In genomic region chr10:118343115-118343514, GRCh38 we compare ENCODE assay signal across 10 cellular contexts. TPM values are rescaled to one million over a fixed set of nuclear protein-coding genes. Genes with fewer than 3 reads are reported as not detected.
DNase-seq lines count a peak whose midpoint lies in the region; ATAC-seq lines count a peak whose summit lies in the region.
"Had no signal": no experiment of that assay in that cellular context is flagged by ENCODE, and none has a peak within 500 bp of the region (broad histone marks: within the 10 kb centered on the region; RNA-seq: fewer than 3 reads in every experiment).

No MANE protein-coding gene starts in this region.

- H2AFZ ChIP-seq in trophoblast cell (ENCODE audit: insufficient read depth, low read length, poor library complexity): no peak overlapping the region

- no peak overlapping the region for H3K4ac ChIP-seq in trophoblast cell (ENCODE audit: low read depth, low read length)

- H3K4me3 ChIP-seq in endocrine pancreas (ENCODE audit: control insufficient read depth, insufficient read depth, low read length) (peak overlapping the region; percentile 86), trophoblast cell (ENCODE audit: low read depth, low read length) (no peak overlapping the region)

- no peak overlapping the region for H2BK5ac ChIP-seq in trophoblast cell (ENCODE audit: low read depth, low read length, poor library complexity)

- H3K27me3 Mint-ChIP-seq in activated CD8-positive, alpha-beta memory T cell treated with anti-CD3 and anti-CD28 coated beads, Interleukin-2, amount 10 ng/mL, durations not matched to agents 7 days and 5 days: no peaks in the 10 kb centered on the region

- H3K27ac ChIP-seq in trophoblast cell (ENCODE audit: low read depth, low read length): no peak overlapping the region

- peak overlapping the region; percentile 15 for H3K4me3 Mint-ChIP-seq in activated CD8-positive, alpha-beta memory T cell treated with anti-CD3 and anti-CD28 coated beads, Interleukin-2, amount 10 ng/mL, durations not matched to agents 7 days and 5 days

- no peak overlapping the region for H3K14ac ChIP-seq in trophoblast cell (ENCODE audit: low read length)

- peaks cover 3% of the 10 kb centered on the region for H3K79me2 ChIP-seq in trophoblast cell (ENCODE audit: control insufficient read depth, insufficient read depth, low read length, poor library complexity)

- H4K12ac ChIP-seq in trophoblast cell (ENCODE audit: low read depth, low read length): no peak overlapping the region

- H3K27me3 ChIP-seq in endocrine pancreas (ENCODE audit: control insufficient read depth, insufficient read depth, low read length) (no peaks in the 10 kb centered on the region), trophoblast cell (ENCODE audit: insufficient read depth, low read length) (no peaks in the 10 kb centered on the region)

- H3K36me3 Mint-ChIP-seq in activated CD8-positive, alpha-beta memory T cell treated with anti-CD3 and anti-CD28 coated beads, Interleukin-2, amount 10 ng/mL, durations not matched to agents 7 days and 5 days: peaks cover 5% of the 10 kb centered on the region

- no peak overlapping the region for H3K23ac ChIP-seq in trophoblast cell (ENCODE audit: low read length)

- ATAC-seq in activated CD8-positive, alpha-beta memory T cell treated with anti-CD3 and anti-CD28 coated beads, Interleukin-2, amount 10 ng/mL, durations not matched to agents 7 days and 5 days: no peak
- no peak for ATAC-seq in GM21717 (IDR thresholded peaks at IDR 0.05; ENCODE audit: unreplicated experiment)

- H3K4me1 Mint-ChIP-seq in activated CD8-positive, alpha-beta memory T cell treated with anti-CD3 and anti-CD28 coated beads, Interleukin-2, amount 10 ng/mL, durations not matched to agents 7 days and 5 days: peaks cover 28% of the 10 kb centered on the region

- H3K9me3 ChIP-seq in endocrine pancreas (ENCODE audit: control insufficient read depth, low read length): no peaks in the 10 kb centered on the region
- H3K9me3 ChIP-seq in trophoblast cell (ENCODE audit: insufficient read depth, low read depth, low read length): no peaks in the 10 kb centered on the region

- H3K4me1 ChIP-seq in endocrine pancreas (ENCODE audit: control insufficient read depth, insufficient read depth, low read length) (peaks cover 23% of the 10 kb centered on the region), trophoblast cell (ENCODE audit: control insufficient read depth in 1 of 2, insufficient read depth in 2 of 2, low read length in 2 of 2) (no peaks in the 10 kb centered on the region)

- H3K36me3 ChIP-seq in endocrine pancreas (ENCODE audit: control insufficient read depth, insufficient read depth, low read length) (no peaks in the 10 kb centered on the region), trophoblast cell (ENCODE audit: control insufficient read depth in 1 of 2, insufficient read depth in 2 of 2, low read length in 2 of 2) (no peaks in the 10 kb centered on the region)

- no peak overlapping the region for H2AK5ac ChIP-seq in trophoblast cell (ENCODE audit: low read length)

- CTCF ChIA-PET in activated CD8-positive, alpha-beta memory T cell treated with anti-CD3 and anti-CD28 coated beads, Interleukin-2, amount 10 ng/mL, durations not matched to agents 7 days and 5 days (lab: Charles Lee): no interaction called here

- H3K18ac ChIP-seq in trophoblast cell (ENCODE audit: low read length): no peak overlapping the region

- WGBS in trophoblast cell (ENCODE audit: extremely low coverage, insufficient coverage, insufficient read length): no CpG with 5 or more reads among the region's 5 CpGs

- no peak overlapping the region for H4K8ac ChIP-seq in trophoblast cell (ENCODE audit: low read depth, low read length)

- no peaks in the 10 kb centered on the region for H3K9me3 Mint-ChIP-seq in activated CD8-positive, alpha-beta memory T cell treated with anti-CD3 and anti-CD28 coated beads, Interleukin-2, amount 10 ng/mL, durations not matched to agents 7 days and 5 days (ENCODE audit: low read depth)

- no peak overlapping the region for H3K27ac Mint-ChIP-seq in activated CD8-positive, alpha-beta memory T cell treated with anti-CD3 and anti-CD28 coated beads, Interleukin-2, amount 10 ng/mL, durations not matched to agents 7 days and 5 days

- no peak overlapping the region for H2BK12ac ChIP-seq in trophoblast cell (ENCODE audit: low read length)

- H3K9ac ChIP-seq in endocrine pancreas (ENCODE audit: control insufficient read depth, insufficient read depth, low read length) (no peak overlapping the region), trophoblast cell (ENCODE audit: low read length) (no peak overlapping the region)

- no peak for DNase-seq in activated CD8-positive, alpha-beta memory T cell treated with anti-CD3 and anti-CD28 coated beads, Interleukin-2, amount 10 ng/mL, durations not matched to agents 7 days and 5 days
- no peak for DNase-seq in activated CD8-positive, alpha-beta memory T cell treated with anti-CD3 and anti-CD28 coated beads for 24 hours
- DNase-seq in NAMALWA (ENCODE audit: low spot score) (peak; percentile 5), trophoblast cell (peak; percentile 54 to 79), glomerular visceral epithelial cell (ENCODE audit: extremely low spot score) (no peak)
- no peak for DNase-seq in stimulated activated naive CD4-positive, alpha-beta T cell treated with Interleukin-2 at 50 U/mL for 16 hours (lab: John Stamatoyannopoulos, UW)
- DNase-seq: activated CD4-positive, CD25-positive, alpha-beta regulatory T cell; amniotic stem cell had no signal

- no peak overlapping the region for H4K91ac ChIP-seq in trophoblast cell (ENCODE audit: low read depth, low read length)

- H3K4me2 ChIP-seq in trophoblast cell (ENCODE audit: low read length): no peak overlapping the region

- H3K79me1 ChIP-seq in trophoblast cell (ENCODE audit: low read length): peaks cover 3% of the 10 kb centered on the region

- no peak overlapping the region for H2BK120ac ChIP-seq in trophoblast cell (ENCODE audit: insufficient read depth, low read length, poor library complexity)

RNA-seq across cellular contexts. Expression of gene FAM204A, which starts 1.0 kb away (rescaled TPM):
- total RNA-seq in activated CD8-positive, alpha-beta memory T cell treated with anti-CD3 and anti-CD28 coated beads, Interleukin-2, amount 10 ng/mL, durations not matched to agents 7 days and 5 days: 10 to 100 TPM; 51.7 to 59.7 TPM
- 39.8 and 41.8 TPM in 2 replicates for polyA plus RNA-seq in trophoblast cell (2013)

Comparison
In these comparisons a context has a peak if more than half of its experiments do, and no peak if none do; other contexts are left out.
1. DNase-seq: peak in NAMALWA (single experiment) and trophoblast cell (2 of 2); none in activated CD8-positive, alpha-beta memory T cell treated with anti-CD3 and anti-CD28 coated beads, Interleukin-2, amount 10 ng/mL, durations not matched to agents 7 days and 5 days (single experiment), activated CD8-positive, alpha-beta memory T cell treated with anti-CD3 and anti-CD28 coated beads for 24 hours (single experiment), glomerular visceral epithelial cell (single experiment) and stimulated activated naive CD4-positive, alpha-beta T cell treated with Interleukin-2 at 50 U/mL for 16 hours (single experiment).